In the genomic region with DNA sequence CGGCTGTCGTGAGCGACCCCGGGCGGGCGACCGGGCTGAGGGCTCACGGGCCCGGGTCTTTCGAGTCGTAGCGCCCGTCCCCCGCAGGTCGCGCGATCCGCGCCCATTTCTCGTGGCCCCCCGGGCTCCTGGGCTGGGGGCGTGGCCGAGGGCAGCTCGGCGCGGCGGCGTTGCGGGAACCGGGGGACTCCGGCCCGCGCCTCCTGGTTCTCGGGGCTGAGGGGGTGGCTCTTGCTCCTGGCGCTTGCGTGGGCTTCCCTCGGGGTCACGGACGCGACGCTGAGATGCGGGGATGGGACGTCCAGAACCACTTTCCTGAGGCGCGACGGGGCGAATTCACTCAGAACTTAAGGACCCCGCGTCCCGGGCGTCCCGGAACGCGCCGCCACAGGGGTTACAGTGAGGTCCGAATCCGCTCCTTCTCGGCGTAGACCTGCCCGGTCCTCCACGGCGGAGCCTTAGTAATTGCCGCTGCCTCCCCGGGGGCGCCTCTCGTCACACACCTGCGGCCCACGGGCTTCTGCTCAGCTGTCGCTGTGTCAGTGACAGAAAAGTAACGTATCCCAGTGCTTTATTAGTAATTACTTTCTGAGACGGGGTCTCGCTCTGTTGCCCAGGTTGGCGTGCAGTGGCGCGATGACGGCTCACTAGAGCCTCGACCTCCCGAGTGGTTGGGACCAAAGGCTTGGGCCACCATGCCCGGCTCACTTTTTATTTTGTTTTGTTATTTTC, we compare ENCODE assay signal across 8 cellular contexts. TPM values are rescaled to one million over a fixed set of nuclear protein-coding genes. Genes with fewer than 3 reads are reported as not detected.
DNase-seq lines count a peak whose midpoint lies in the region; ATAC-seq and TF ChIP-seq lines count a peak whose summit lies in the region.

No MANE protein-coding gene starts in this region.

- no peak for DNase-seq in BJ (ENCODE audit: low read depth)
- peak; percentile 52 for DNase-seq in activated CD4-positive, CD25-positive, alpha-beta regulatory T cell treated with anti-CD3 and anti-CD28 coated beads, Interleukin-2, amount 50 U/mL, for 72 hours
- DNase-seq in endothelial cell (ENCODE audit: low spot score) = peak; percentile 41
- DNase-seq in myocyte (ENCODE audit: low read depth) = peak; percentile 22
- DNase-seq in tibial nerve (ENCODE audit: low spot score in 2 of 2) = no peak
- no peak for DNase-seq in medulla oblongata (ENCODE audit: extremely low spot score)

- H3K9me3 Mint-ChIP-seq in endothelial cell (ENCODE audit: unreplicated experiment) = no peaks in the 10 kb centered on the region

- no peak overlapping the region for H3K27ac Mint-ChIP-seq in endothelial cell (ENCODE audit: unreplicated experiment)

- peak overlapping the region; percentile 84 for H3K4me3 ChIP-seq in BJ (ENCODE audit: low read depth, low read length)
- H3K4me3 ChIP-seq in tibial nerve = peak overlapping the region; percentile 60 to 99 (median 91)

- no peaks in the 10 kb centered on the region for H3K9me3 ChIP-seq in tibial nerve

- TF ChIP-seq POLR2A in tibial nerve (IDR thresholded peaks at IDR 0.05) = no peak

- H3K4me3 Mint-ChIP-seq in endothelial cell (ENCODE audit: unreplicated experiment) = peak overlapping the region; percentile 95

- no peaks in the 10 kb centered on the region for H3K27me3 Mint-ChIP-seq in endothelial cell (ENCODE audit: unreplicated experiment)

- ATAC-seq in GM19324 (IDR thresholded peaks at IDR 0.05; ENCODE audit: low FRiP score, unreplicated experiment) (peak; percentile 40), HG03354 (IDR thresholded peaks at IDR 0.05; ENCODE audit: poor library complexity, severe bottlenecking, unreplicated experiment) (peak; percentile 35)

- H3K4me1 Mint-ChIP-seq in endothelial cell (ENCODE audit: unreplicated experiment) = peaks cover 6% of the 10 kb centered on the region

- no peaks in the 10 kb centered on the region for H3K36me3 Mint-ChIP-seq in endothelial cell (ENCODE audit: low read depth, unreplicated experiment)

- TF ChIP-seq CTCF in BJ (IDR thresholded peaks at IDR 0.05; ENCODE audit: insufficient read depth, low read depth, low read length) (no peak), endothelial cell (IDR thresholded peaks at IDR 0.05; ENCODE audit: unreplicated experiment) (no peak), tibial nerve (IDR thresholded peaks at IDR 0.05) (no peak)

- H3K4me1 ChIP-seq in tibial nerve = peaks cover 0 to 49% (median 23%) of the 10 kb centered on the region in 4 donors

- 1 to 2% methylated on average over 27 to 35 of the region's 79 CpGs for WGBS in tibial nerve, 2 donors

- CTCF ChIA-PET in BJ (lab: Yijun Ruan, JAX) = interaction anchor here (0.7 to 2.3 kb wide), 7 partner anchors 14 to 997 kb away, joined by 3 to 11 read pairs (median 4); partner anchors contain the start of gene ADGRD1

- POLR2A ChIA-PET in BJ (lab: Charles Lee) = interaction anchor here (0.6 kb wide), 1 partner anchor 1072 kb away, joined by 4 read pairs; no protein-coding TSS in a partner anchor

- H3K36me3 ChIP-seq in BJ (ENCODE audit: control insufficient read depth, insufficient read depth, low read length) (no peaks in the 10 kb centered on the region), tibial nerve (peaks cover 0 to 2% (median 0%) of the 10 kb centered on the region in 3 donors)

- TF ChIP-seq EP300 in tibial nerve (IDR thresholded peaks at IDR 0.05) = no peak

- H3K27me3 ChIP-seq in BJ (ENCODE audit: control insufficient read depth, insufficient read depth, low read length) (no peaks in the 10 kb centered on the region), tibial nerve (no peaks in the 10 kb centered on the region)

- peak overlapping the region; percentile 64 to 91 (median 86) for H3K27ac ChIP-seq in tibial nerve

RNA-seq across cellular contexts. Expression of gene EP400, which starts 0.6 kb away (rescaled TPM):
- polyA plus RNA-seq in BJ (2011; rRNA removed) = 2.5 and 3.2 TPM in 2 replicates
- 7.0 and 11.4 TPM in 2 replicates for polyA minus RNA-seq in BJ (2011; rRNA and poly(A)+ RNA removed)
- total RNA-seq in endothelial cell (ENCODE audit: unreplicated experiment) = 66.2 TPM
- total RNA-seq in myocyte = 9.4 and 11.9 TPM in 2 replicates
- 22.7 TPM for polyA plus RNA-seq in myocyte (2012)
- 10 to 100 TPM; 27.8 to 41.4 (median 32.2) TPM for total RNA-seq in tibial nerve

RNA-seq across cellular contexts. Expression of gene PUS1, which starts 21.3 kb away (rescaled TPM):
- polyA plus RNA-seq in BJ (2011; rRNA removed) = 15.7 and 21.2 TPM in 2 replicates
- 12.7 and 15.6 TPM in 2 replicates for polyA minus RNA-seq in BJ (2011; rRNA and poly(A)+ RNA removed)
- total RNA-seq in endothelial cell (ENCODE audit: unreplicated experiment) = 25.8 TPM
- total RNA-seq in myocyte = 10.9 and 14.3 TPM in 2 replicates
- 19.7 TPM for polyA plus RNA-seq in myocyte (2012)
- 10 to 100 TPM in 3 of 4 donors, 1 to 10 TPM in 1; 8.3 to 44.1 (median 15.6) TPM for total RNA-seq in tibial nerve

RNA-seq across cellular contexts. Expression of gene ULK1, which starts 55.9 kb away (rescaled TPM):
- 7.8 and 13.7 TPM in 2 replicates for polyA plus RNA-seq in BJ (2011; rRNA removed)
- 7.5 and 8.9 TPM in 2 replicates for polyA minus RNA-seq in BJ (2011; rRNA and poly(A)+ RNA removed)
- total RNA-seq in endothelial cell (ENCODE audit: unreplicated experiment) (53.7 TPM), myocyte (11.2 and 21.3 TPM in 2 replicates), tibial nerve (10 to 100 TPM; 19.9 to 52.2 (median 38.0) TPM)
- polyA plus RNA-seq in myocyte (2012) = 51.0 TPM

Comparison
In these comparisons a context has a peak if more than half of its experiments do, and no peak if none do; other contexts are left out.
1. DNase-seq: peak in activated CD4-positive, CD25-positive, alpha-beta regulatory T cell treated with anti-CD3 and anti-CD28 coated beads, Interleukin-2, amount 50 U/mL, for 72 hours (single experiment), endothelial cell (single experiment) and myocyte (single experiment); none in BJ (single experiment), tibial nerve (0 of 2) and medulla oblongata (single experiment).